ENCODE assay signal across 2 cellular contexts in genomic region chr19:50673118-50673517, GRCh38.
TF ChIP-seq lines count a peak whose summit lies in the region.

No MANE protein-coding gene starts in this region.

TF ChIP-seq in HEK293, 187 proteins besides CTCF, POLR2A, EP300 and RAD21:
- TF ChIP-seq EGR2 (tag by site-specific recombination; IDR thresholded peaks at IDR 0.05; ENCODE audit: low read depth) (peak; percentile 76), ZNF423 (tag by site-specific recombination; IDR thresholded peaks at IDR 0.05) (no peak), ZFHX2 (tag by site-specific recombination; conservative IDR thresholded peaks at IDR 0.05) (peak; percentile 60), ZNF112 (tag by site-specific recombination; IDR thresholded peaks at IDR 0.05) (no peak), PRDM4 (tag by site-specific recombination; IDR thresholded peaks at IDR 0.05) (no peak)

TF ChIP-seq in H1, 55 proteins besides CTCF, POLR2A, EP300 and RAD21:
- no peak for TF ChIP-seq SAP30 (IDR thresholded peaks at IDR 0.05; ENCODE audit: insufficient read depth, insufficient replicate concordance, low read length)
- TF ChIP-seq, protein P1, sequence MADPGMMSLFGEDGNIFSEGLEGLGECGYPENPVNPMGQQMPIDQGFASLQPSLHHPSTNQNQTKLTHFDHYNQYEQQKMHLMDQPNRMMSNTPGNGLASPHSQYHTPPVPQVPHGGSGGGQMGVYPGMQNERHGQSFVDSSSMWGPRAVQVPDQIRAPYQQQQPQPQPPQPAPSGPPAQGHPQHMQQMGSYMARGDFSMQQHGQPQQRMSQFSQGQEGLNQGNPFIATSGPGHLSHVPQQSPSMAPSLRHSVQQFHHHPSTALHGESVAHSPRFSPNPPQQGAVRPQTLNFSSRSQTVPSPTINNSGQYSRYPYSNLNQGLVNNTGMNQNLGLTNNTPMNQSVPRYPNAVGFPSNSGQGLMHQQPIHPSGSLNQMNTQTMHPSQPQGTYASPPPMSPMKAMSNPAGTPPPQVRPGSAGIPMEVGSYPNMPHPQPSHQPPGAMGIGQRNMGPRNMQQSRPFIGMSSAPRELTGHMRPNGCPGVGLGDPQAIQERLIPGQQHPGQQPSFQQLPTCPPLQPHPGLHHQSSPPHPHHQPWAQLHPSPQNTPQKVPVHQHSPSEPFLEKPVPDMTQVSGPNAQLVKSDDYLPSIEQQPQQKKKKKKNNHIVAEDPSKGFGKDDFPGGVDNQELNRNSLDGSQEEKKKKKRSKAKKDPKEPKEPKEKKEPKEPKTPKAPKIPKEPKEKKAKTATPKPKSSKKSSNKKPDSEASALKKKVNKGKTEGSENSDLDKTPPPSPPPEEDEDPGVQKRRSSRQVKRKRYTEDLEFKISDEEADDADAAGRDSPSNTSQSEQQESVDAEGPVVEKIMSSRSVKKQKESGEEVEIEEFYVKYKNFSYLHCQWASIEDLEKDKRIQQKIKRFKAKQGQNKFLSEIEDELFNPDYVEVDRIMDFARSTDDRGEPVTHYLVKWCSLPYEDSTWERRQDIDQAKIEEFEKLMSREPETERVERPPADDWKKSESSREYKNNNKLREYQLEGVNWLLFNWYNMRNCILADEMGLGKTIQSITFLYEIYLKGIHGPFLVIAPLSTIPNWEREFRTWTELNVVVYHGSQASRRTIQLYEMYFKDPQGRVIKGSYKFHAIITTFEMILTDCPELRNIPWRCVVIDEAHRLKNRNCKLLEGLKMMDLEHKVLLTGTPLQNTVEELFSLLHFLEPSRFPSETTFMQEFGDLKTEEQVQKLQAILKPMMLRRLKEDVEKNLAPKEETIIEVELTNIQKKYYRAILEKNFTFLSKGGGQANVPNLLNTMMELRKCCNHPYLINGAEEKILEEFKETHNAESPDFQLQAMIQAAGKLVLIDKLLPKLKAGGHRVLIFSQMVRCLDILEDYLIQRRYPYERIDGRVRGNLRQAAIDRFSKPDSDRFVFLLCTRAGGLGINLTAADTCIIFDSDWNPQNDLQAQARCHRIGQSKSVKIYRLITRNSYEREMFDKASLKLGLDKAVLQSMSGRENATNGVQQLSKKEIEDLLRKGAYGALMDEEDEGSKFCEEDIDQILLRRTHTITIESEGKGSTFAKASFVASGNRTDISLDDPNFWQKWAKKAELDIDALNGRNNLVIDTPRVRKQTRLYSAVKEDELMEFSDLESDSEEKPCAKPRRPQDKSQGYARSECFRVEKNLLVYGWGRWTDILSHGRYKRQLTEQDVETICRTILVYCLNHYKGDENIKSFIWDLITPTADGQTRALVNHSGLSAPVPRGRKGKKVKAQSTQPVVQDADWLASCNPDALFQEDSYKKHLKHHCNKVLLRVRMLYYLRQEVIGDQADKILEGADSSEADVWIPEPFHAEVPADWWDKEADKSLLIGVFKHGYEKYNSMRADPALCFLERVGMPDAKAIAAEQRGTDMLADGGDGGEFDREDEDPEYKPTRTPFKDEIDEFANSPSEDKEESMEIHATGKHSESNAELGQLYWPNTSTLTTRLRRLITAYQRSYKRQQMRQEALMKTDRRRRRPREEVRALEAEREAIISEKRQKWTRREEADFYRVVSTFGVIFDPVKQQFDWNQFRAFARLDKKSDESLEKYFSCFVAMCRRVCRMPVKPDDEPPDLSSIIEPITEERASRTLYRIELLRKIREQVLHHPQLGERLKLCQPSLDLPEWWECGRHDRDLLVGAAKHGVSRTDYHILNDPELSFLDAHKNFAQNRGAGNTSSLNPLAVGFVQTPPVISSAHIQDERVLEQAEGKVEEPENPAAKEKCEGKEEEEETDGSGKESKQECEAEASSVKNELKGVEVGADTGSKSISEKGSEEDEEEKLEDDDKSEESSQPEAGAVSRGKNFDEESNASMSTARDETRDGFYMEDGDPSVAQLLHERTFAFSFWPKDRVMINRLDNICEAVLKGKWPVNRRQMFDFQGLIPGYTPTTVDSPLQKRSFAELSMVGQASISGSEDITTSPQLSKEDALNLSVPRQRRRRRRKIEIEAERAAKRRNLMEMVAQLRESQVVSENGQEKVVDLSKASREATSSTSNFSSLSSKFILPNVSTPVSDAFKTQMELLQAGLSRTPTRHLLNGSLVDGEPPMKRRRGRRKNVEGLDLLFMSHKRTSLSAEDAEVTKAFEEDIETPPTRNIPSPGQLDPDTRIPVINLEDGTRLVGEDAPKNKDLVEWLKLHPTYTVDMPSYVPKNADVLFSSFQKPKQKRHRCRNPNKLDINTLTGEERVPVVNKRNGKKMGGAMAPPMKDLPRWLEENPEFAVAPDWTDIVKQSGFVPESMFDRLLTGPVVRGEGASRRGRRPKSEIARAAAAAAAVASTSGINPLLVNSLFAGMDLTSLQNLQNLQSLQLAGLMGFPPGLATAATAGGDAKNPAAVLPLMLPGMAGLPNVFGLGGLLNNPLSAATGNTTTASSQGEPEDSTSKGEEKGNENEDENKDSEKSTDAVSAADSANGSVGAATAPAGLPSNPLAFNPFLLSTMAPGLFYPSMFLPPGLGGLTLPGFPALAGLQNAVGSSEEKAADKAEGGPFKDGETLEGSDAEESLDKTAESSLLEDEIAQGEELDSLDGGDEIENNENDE (IDR thresholded peaks at IDR 0.05; ENCODE audit: insufficient replicate concordance, low read length) = no peak
- no peak for TF ChIP-seq SIX5 (IDR thresholded peaks at IDR 0.05; ENCODE audit: low read depth, low read length)
- TF ChIP-seq, protein P2, sequence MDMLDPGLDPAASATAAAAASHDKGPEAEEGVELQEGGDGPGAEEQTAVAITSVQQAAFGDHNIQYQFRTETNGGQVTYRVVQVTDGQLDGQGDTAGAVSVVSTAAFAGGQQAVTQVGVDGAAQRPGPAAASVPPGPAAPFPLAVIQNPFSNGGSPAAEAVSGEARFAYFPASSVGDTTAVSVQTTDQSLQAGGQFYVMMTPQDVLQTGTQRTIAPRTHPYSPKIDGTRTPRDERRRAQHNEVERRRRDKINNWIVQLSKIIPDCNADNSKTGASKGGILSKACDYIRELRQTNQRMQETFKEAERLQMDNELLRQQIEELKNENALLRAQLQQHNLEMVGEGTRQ (IDR thresholded peaks at IDR 0.05; ENCODE audit: low read length) = no peak
- TF ChIP-seq, protein P3, sequence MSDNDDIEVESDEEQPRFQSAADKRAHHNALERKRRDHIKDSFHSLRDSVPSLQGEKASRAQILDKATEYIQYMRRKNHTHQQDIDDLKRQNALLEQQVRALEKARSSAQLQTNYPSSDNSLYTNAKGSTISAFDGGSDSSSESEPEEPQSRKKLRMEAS (IDR thresholded peaks at IDR 0.05) = no peak
- TF ChIP-seq RFX5 (IDR thresholded peaks at IDR 0.05; ENCODE audit: borderline replicate concordance, low read depth, low read length) = no peak
- no peak for TF ChIP-seq TAF1 (IDR thresholded peaks at IDR 0.05; ENCODE audit: low read depth, low read length)
- no peak for TF ChIP-seq CTBP2 (IDR thresholded peaks at IDR 0.05; ENCODE audit: borderline replicate concordance, insufficient read depth, insufficient read length, low read length)
- TF ChIP-seq SIRT6 (IDR thresholded peaks at IDR 0.05; ENCODE audit: low read length) = no peak
- TF ChIP-seq HDAC6 (IDR thresholded peaks at IDR 0.05; ENCODE audit: low read depth, low read length) = no peak
- TF ChIP-seq GTF2F1 (IDR thresholded peaks at IDR 0.05; ENCODE audit: borderline replicate concordance, low read depth, low read length) = no peak
- no peak for TF ChIP-seq POU5F1 (IDR thresholded peaks at IDR 0.05; ENCODE audit: low read depth, low read length)
- no peak for TF ChIP-seq EGR1 (IDR thresholded peaks at IDR 0.05; ENCODE audit: borderline replicate concordance, low read depth, low read length)
- no peak for TF ChIP-seq SP2 (IDR thresholded peaks at IDR 0.05; ENCODE audit: low read length)
- TF ChIP-seq TEAD4 (IDR thresholded peaks at IDR 0.05; ENCODE audit: low read depth, low read length) = no peak
- TF ChIP-seq ATF2 (IDR thresholded peaks at IDR 0.05; ENCODE audit: low read length) = no peak
- no peak for TF ChIP-seq SP4 (IDR thresholded peaks at IDR 0.05; ENCODE audit: low read length)
- no peak for TF ChIP-seq JUN (IDR thresholded peaks at IDR 0.05; ENCODE audit: low read depth, low read length)
- TF ChIP-seq TAF7 (optimal IDR thresholded peaks at IDR 0.05; ENCODE audit: borderline replicate concordance, low read depth, low read length) = no peak
- TF ChIP-seq, protein P4, sequence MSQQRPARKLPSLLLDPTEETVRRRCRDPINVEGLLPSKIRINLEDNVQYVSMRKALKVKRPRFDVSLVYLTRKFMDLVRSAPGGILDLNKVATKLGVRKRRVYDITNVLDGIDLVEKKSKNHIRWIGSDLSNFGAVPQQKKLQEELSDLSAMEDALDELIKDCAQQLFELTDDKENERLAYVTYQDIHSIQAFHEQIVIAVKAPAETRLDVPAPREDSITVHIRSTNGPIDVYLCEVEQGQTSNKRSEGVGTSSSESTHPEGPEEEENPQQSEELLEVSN (IDR thresholded peaks at IDR 0.05) = no peak
